25 cellular contexts compared by ENCODE assay signal in genomic region chr16:83704656-83705055, GRCh38.
"Had no signal": no experiment of that assay in that cellular context is flagged by ENCODE, and none has a peak within 500 bp of the region (broad histone marks: within the 10 kb centered on the region; RNA-seq: fewer than 3 reads in every experiment).

No MANE protein-coding gene starts in this region.

- H3K27ac ChIP-seq: cardiac muscle cell, RWPE1, SJSA1 had no signal

- DNase-seq: activated CD4-positive, alpha-beta T cell treated with anti-CD3 and anti-CD28 coated beads for 1 hour; activated CD4-positive, alpha-beta T cell treated with anti-CD3 and anti-CD28 coated beads, Interleukin-2, amount 10 ng/mL, durations not matched to agents 24 days and 14 days; activated CD4-positive, alpha-beta T cell treated with anti-CD3 and anti-CD28 coated beads, Interleukin-2, amount 50 U/mL, for 48 hours; activated CD8-positive, alpha-beta memory T cell treated with anti-CD3 and anti-CD28 coated beads, Interleukin-2, amount 10 ng/mL, durations not matched to agents 7 days and 5 days; activated gamma-delta T cell; activated naive CD4-positive, alpha-beta T cell treated with anti-CD3 and anti-CD28 coated beads for 36 hours; activated T-cell treated with anti-CD3 and anti-CD28 coated beads, Interleukin-2, amount 50 U/mL, for 4 hours; brain microvascular endothelial cell; KG1; NCI-H1092; NCI-H1417; NCI-H1694; NCI-H2029 treated with DMSO at 0.1 percent for 48 hours; NCI-H345; NCI-H510A; NCI-H69; NK-92 treated with Interleukin-12 subunit alpha and Interleukin-12 subunit beta, amount 100 ng/mL, for 24 hours; OCI-M1; Right ventricle myocardium superior had no signal

- ATAC-seq: activated CD8-positive, alpha-beta memory T cell treated with anti-CD3 and anti-CD28 coated beads, Interleukin-2, amount 10 ng/mL, durations not matched to agents 7 days and 5 days; activated T-cell treated with anti-CD3 and anti-CD28 coated beads, Interleukin-2, amount 50 U/mL, for 4 hours; activated T-helper 17 cell treated with anti-CD3 and anti-CD28 coated beads, Interleukin-2, amount 50 U/mL, for 72 hours; Panc1; SK-N-SH treated with all-trans-retinoic acid at 6 μM for 48 hours had no signal

- H3K9me3 ChIP-seq: SJSA1 had no signal

- H3K4me3 ChIP-seq: cardiac muscle cell, SJSA1 had no signal

- H3K36me3 ChIP-seq: brain microvascular endothelial cell, cardiac muscle cell, SJSA1 had no signal

- H3K27me3 ChIP-seq: brain microvascular endothelial cell, cardiac muscle cell, SJSA1 had no signal
